In genomic region chr15:74954515-74954914, GRCh38 we compare ENCODE assay signal across 1 cellular context.
TF ChIP-seq lines count a peak whose summit lies in the region.

No MANE protein-coding gene starts in this region.

TF ChIP-seq in K562, 482 proteins besides CTCF, POLR2A, EP300 and RAD21 (continued from another document and continues in another):
- TF ChIP-seq ZNF134 (CRISPR knock-in tag; conservative IDR thresholded peaks at IDR 0.05): peak; percentile 53; the same call in 1 of the 2 replicates
- peak; percentile 55; the same call in 1 of the 2 replicates for TF ChIP-seq EZH2 (IDR thresholded peaks at IDR 0.05; ENCODE audit: borderline replicate concordance, low read depth, low read length)
- no peak for TF ChIP-seq BRD4 (IDR thresholded peaks at IDR 0.05)
- TF ChIP-seq BACH1 (tag; IDR thresholded peaks at IDR 0.05): peak; percentile 81
- TF ChIP-seq NR1H2 (CRISPR knock-in tag; IDR thresholded peaks at IDR 0.05): no peak
- peak; percentile 38 for TF ChIP-seq MAFG (tag; conservative IDR thresholded peaks at IDR 0.05)
- TF ChIP-seq, protein P1, sequence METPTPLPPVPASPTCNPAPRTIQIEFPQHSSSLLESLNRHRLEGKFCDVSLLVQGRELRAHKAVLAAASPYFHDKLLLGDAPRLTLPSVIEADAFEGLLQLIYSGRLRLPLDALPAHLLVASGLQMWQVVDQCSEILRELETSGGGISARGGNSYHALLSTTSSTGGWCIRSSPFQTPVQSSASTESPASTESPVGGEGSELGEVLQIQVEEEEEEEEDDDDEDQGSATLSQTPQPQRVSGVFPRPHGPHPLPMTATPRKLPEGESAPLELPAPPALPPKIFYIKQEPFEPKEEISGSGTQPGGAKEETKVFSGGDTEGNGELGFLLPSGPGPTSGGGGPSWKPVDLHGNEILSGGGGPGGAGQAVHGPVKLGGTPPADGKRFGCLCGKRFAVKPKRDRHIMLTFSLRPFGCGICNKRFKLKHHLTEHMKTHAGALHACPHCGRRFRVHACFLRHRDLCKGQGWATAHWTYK (CRISPR knock-in tag; IDR thresholded peaks at IDR 0.05): peak; percentile 78; the same call in 1 of the 2 replicates
- TF ChIP-seq MXD1 (CRISPR knock-in tag; IDR thresholded peaks at IDR 0.05; ENCODE audit: borderline replicate concordance, poor library complexity, severe bottlenecking): no peak
- no peak for TF ChIP-seq ZNF217 (CRISPR knock-in tag; IDR thresholded peaks at IDR 0.05)
- no peak for TF ChIP-seq POLR2AphosphoS2 (IDR thresholded peaks at IDR 0.05; ENCODE audit: low read length)
- no peak for TF ChIP-seq ZFP1 (CRISPR knock-in tag; IDR thresholded peaks at IDR 0.05)
- TF ChIP-seq ZNF316 (IDR thresholded peaks at IDR 0.05): no peak
- no peak for TF ChIP-seq SPI1 (IDR thresholded peaks at IDR 0.05; ENCODE audit: borderline replicate concordance, low read depth, low read length)
- no peak for TF ChIP-seq ZNF253 (CRISPR knock-in tag; conservative IDR thresholded peaks at IDR 0.05)
- no peak for TF ChIP-seq ZNF174 (CRISPR knock-in tag; IDR thresholded peaks at IDR 0.05)
- no peak for TF ChIP-seq KAT2B (IDR thresholded peaks at IDR 0.05; ENCODE audit: low read depth, low read length)
- no peak for TF ChIP-seq RFX7 (CRISPR knock-in tag; IDR thresholded peaks at IDR 0.05)
- no peak for TF ChIP-seq TRIM25 (IDR thresholded peaks at IDR 0.05; ENCODE audit: borderline replicate concordance)
- no peak for TF ChIP-seq NR2C2 (CRISPR knock-in tag; IDR thresholded peaks at IDR 0.05)
- TF ChIP-seq NR2C2 (tag; IDR thresholded peaks at IDR 0.05): peak; percentile 54; the same call in 1 of the 2 replicates
- TF ChIP-seq MITF (IDR thresholded peaks at IDR 0.05): peak; percentile 73; the same call in 1 of the 2 replicates
- TF ChIP-seq FOS (IDR thresholded peaks at IDR 0.05; ENCODE audit: extremely low read depth, insufficient read length): peak; percentile 23
- TF ChIP-seq ZNF143 (CRISPR knock-in tag; IDR thresholded peaks at IDR 0.05): no peak
- no peak for TF ChIP-seq NFYB (IDR thresholded peaks at IDR 0.05; ENCODE audit: extremely low read depth, insufficient read length)
- TF ChIP-seq EWSR1 (IDR thresholded peaks at IDR 0.05; ENCODE audit: borderline replicate concordance, low read depth, partially characterized antibody): no peak
- TF ChIP-seq, protein P2, sequence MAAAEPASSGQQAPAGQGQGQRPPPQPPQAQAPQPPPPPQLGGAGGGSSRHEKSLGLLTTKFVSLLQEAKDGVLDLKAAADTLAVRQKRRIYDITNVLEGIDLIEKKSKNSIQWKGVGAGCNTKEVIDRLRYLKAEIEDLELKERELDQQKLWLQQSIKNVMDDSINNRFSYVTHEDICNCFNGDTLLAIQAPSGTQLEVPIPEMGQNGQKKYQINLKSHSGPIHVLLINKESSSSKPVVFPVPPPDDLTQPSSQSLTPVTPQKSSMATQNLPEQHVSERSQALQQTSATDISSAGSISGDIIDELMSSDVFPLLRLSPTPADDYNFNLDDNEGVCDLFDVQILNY (CRISPR knock-in tag; IDR thresholded peaks at IDR 0.05): no peak
- no peak for TF ChIP-seq KAT7 (CRISPR knock-in tag; IDR thresholded peaks at IDR 0.05; ENCODE audit: borderline replicate concordance)
- peak in 1 of 3 experiments; percentile 32 for TF ChIP-seq YY1 (IDR thresholded peaks at IDR 0.05; ENCODE audit: borderline replicate concordance in 1 of 3, control insufficient read depth in 1 of 3, extremely low read depth in 1 of 3, insufficient read depth in 3 of 3, insufficient read length in 1 of 3, insufficient replicate concordance in 2 of 3, low read depth in 1 of 3, low read length in 2 of 3)
- peak; percentile 84 for TF ChIP-seq ZKSCAN8 (CRISPR knock-in tag; IDR thresholded peaks at IDR 0.05)
- peak; percentile 99 for TF ChIP-seq PHF21A (IDR thresholded peaks at IDR 0.05; ENCODE audit: borderline replicate concordance, low read depth)
- no peak for TF ChIP-seq SMAD2 (IDR thresholded peaks at IDR 0.05; ENCODE audit: low read depth, low read length)
- no peak for TF ChIP-seq ZNF77 (CRISPR knock-in tag; IDR thresholded peaks at IDR 0.05)
- no peak for TF ChIP-seq PRMT5 (CRISPR knock-in tag; IDR thresholded peaks at IDR 0.05)
- TF ChIP-seq CBFB (CRISPR knock-in tag; IDR thresholded peaks at IDR 0.05): no peak
- peak; percentile 96 for TF ChIP-seq CC2D1A (IDR thresholded peaks at IDR 0.05)
- TF ChIP-seq HLTF (IDR thresholded peaks at IDR 0.05): peak; percentile 71; the same call in 1 of the 2 replicates
- TF ChIP-seq PRPF4 (IDR thresholded peaks at IDR 0.05; ENCODE audit: insufficient read depth, low read depth, low read length, poor library complexity, severe bottlenecking): no peak
- no peak for TF ChIP-seq NCOA6 (IDR thresholded peaks at IDR 0.05)
- TF ChIP-seq FOXP1 (CRISPR knock-in tag; IDR thresholded peaks at IDR 0.05): no peak; the same call in 1 of the 2 replicates
- TF ChIP-seq POU5F1 (IDR thresholded peaks at IDR 0.05; ENCODE audit: borderline replicate concordance, low read depth, low read length, partially characterized antibody): no peak
- TF ChIP-seq TFAM (CRISPR knock-in tag; conservative IDR thresholded peaks at IDR 0.05): no peak
- no peak for TF ChIP-seq ZNF785 (CRISPR knock-in tag; IDR thresholded peaks at IDR 0.05)
- no peak for TF ChIP-seq MCM2 (IDR thresholded peaks at IDR 0.05; ENCODE audit: low read depth)
- TF ChIP-seq HIVEP1 (CRISPR knock-in tag; IDR thresholded peaks at IDR 0.05): no peak
- no peak for TF ChIP-seq ZFX (CRISPR knock-in tag; IDR thresholded peaks at IDR 0.05)
- TF ChIP-seq PHTF2 (CRISPR knock-in tag; IDR thresholded peaks at IDR 0.05): no peak
- TF ChIP-seq C11orf30 (IDR thresholded peaks at IDR 0.05; ENCODE audit: low read depth): peak; percentile 24; the same call in 1 of the 2 replicates
- TF ChIP-seq PHB2 (IDR thresholded peaks at IDR 0.05; ENCODE audit: low read depth): peak; percentile 93
- no peak for TF ChIP-seq PCBP2 (IDR thresholded peaks at IDR 0.05; ENCODE audit: low read depth, low read length, poor library complexity, severe bottlenecking)
- no peak for TF ChIP-seq ARHGAP35 (IDR thresholded peaks at IDR 0.05; ENCODE audit: partially characterized antibody)
- no peak for TF ChIP-seq FOXK2 (conservative IDR thresholded peaks at IDR 0.05 in 1 of 2, IDR thresholded peaks at IDR 0.05 in 1 of 2; ENCODE audit: low read depth in 2 of 2)
- peak; percentile 31; the same call in 1 of the 2 replicates for TF ChIP-seq MAFF (IDR thresholded peaks at IDR 0.05; ENCODE audit: low read length)
- peak; percentile 96 for TF ChIP-seq ZNF175 (CRISPR knock-in tag; IDR thresholded peaks at IDR 0.05; ENCODE audit: low read depth)
- peak; percentile 98 for TF ChIP-seq NCOR1 (IDR thresholded peaks at IDR 0.05)
- TF ChIP-seq, protein P3, sequence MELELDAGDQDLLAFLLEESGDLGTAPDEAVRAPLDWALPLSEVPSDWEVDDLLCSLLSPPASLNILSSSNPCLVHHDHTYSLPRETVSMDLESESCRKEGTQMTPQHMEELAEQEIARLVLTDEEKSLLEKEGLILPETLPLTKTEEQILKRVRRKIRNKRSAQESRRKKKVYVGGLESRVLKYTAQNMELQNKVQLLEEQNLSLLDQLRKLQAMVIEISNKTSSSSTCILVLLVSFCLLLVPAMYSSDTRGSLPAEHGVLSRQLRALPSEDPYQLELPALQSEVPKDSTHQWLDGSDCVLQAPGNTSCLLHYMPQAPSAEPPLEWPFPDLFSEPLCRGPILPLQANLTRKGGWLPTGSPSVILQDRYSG (tag; conservative IDR thresholded peaks at IDR 0.05; ENCODE audit: low read depth): peak; percentile 65; the same call in 1 of the 2 replicates
- TF ChIP-seq NONO (IDR thresholded peaks at IDR 0.05; ENCODE audit: low read depth in 2 of 2, low read length in 1 of 2): peak in 1 of 2 experiments; percentile 87; a peak in 2 of 4 replicates
- TF ChIP-seq SNAPC5 (CRISPR knock-in tag; IDR thresholded peaks at IDR 0.05): no peak
- no peak for TF ChIP-seq GTF2B (IDR thresholded peaks at IDR 0.05; ENCODE audit: extremely low read depth, insufficient read length)
- TF ChIP-seq, protein P4, sequence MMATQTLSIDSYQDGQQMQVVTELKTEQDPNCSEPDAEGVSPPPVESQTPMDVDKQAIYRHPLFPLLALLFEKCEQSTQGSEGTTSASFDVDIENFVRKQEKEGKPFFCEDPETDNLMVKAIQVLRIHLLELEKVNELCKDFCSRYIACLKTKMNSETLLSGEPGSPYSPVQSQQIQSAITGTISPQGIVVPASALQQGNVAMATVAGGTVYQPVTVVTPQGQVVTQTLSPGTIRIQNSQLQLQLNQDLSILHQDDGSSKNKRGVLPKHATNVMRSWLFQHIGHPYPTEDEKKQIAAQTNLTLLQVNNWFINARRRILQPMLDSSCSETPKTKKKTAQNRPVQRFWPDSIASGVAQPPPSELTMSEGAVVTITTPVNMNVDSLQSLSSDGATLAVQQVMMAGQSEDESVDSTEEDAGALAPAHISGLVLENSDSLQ (IDR thresholded peaks at IDR 0.05): peak; percentile 53
- TF ChIP-seq NELFE (IDR thresholded peaks at IDR 0.05; ENCODE audit: insufficient read depth, insufficient read length): no peak
- peak; percentile 90; the same call in 1 of the 2 replicates for TF ChIP-seq TCF7 (IDR thresholded peaks at IDR 0.05; ENCODE audit: borderline replicate concordance)
- TF ChIP-seq KAT8 (IDR thresholded peaks at IDR 0.05; ENCODE audit: low read depth): no peak
- no peak for TF ChIP-seq ZNF165 (CRISPR knock-in tag; IDR thresholded peaks at IDR 0.05; ENCODE audit: borderline replicate concordance)
- TF ChIP-seq EP400 (IDR thresholded peaks at IDR 0.05): peak; percentile 60
- no peak for TF ChIP-seq SAFB2 (IDR thresholded peaks at IDR 0.05; ENCODE audit: borderline replicate concordance, low read depth, low read length, severe bottlenecking)
- no peak for TF ChIP-seq SRSF3 (IDR thresholded peaks at IDR 0.05; ENCODE audit: insufficient read depth, low read length)
- TF ChIP-seq, protein P5, sequence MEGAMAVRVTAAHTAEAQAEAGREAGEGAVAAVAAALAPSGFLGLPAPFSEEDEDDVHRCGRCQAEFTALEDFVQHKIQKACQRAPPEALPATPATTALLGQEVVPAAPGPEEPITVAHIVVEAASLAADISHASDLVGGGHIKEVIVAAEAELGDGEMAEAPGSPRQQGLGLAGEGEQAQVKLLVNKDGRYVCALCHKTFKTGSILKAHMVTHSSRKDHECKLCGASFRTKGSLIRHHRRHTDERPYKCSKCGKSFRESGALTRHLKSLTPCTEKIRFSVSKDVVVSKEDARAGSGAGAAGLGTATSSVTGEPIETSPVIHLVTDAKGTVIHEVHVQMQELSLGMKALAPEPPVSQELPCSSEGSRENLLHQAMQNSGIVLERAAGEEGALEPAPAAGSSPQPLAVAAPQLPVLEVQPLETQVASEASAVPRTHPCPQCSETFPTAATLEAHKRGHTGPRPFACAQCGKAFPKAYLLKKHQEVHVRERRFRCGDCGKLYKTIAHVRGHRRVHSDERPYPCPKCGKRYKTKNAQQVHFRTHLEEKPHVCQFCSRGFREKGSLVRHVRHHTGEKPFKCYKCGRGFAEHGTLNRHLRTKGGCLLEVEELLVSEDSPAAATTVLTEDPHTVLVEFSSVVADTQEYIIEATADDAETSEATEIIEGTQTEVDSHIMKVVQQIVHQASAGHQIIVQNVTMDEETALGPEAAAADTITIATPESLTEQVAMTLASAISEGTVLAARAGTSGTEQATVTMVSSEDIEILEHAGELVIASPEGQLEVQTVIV (CRISPR knock-in tag; IDR thresholded peaks at IDR 0.05; ENCODE audit: borderline replicate concordance): no peak
- peak; percentile 99 for TF ChIP-seq SMARCA4 (IDR thresholded peaks at IDR 0.05)
- TF ChIP-seq CBX2 (IDR thresholded peaks at IDR 0.05; ENCODE audit: insufficient read depth, low read length, poor library complexity, severe bottlenecking): no peak
- no peak for TF ChIP-seq DIDO1 (tag; IDR thresholded peaks at IDR 0.05; ENCODE audit: low read depth)
